In genomic region chr6:7151381-7151780, GRCh38 we compare ENCODE assay signal across 1 cellular context.
TF ChIP-seq lines count a peak whose summit lies in the region.

No MANE protein-coding gene starts in this region.

TF ChIP-seq in HepG2, 621 proteins besides CTCF, POLR2A, EP300 and RAD21 (continued from another document):
- peak; percentile 37; the same call in 1 of the 2 replicates for TF ChIP-seq HOXA3 (CRISPR knock-in tag; IDR thresholded peaks at IDR 0.05)
- peak; percentile 37; the same call in 1 of the 2 replicates for TF ChIP-seq GATAD1 (CRISPR knock-in tag; IDR thresholded peaks at IDR 0.05)
- TF ChIP-seq HINFP (CRISPR knock-in tag; IDR thresholded peaks at IDR 0.05; ENCODE audit: low read depth) = peak; percentile 95
- TF ChIP-seq TAF1 (CRISPR knock-in tag; IDR thresholded peaks at IDR 0.05) = peak; percentile 14; the same call in 1 of the 2 replicates
- TF ChIP-seq RARA (CRISPR knock-in tag; IDR thresholded peaks at IDR 0.05) = peak; percentile 57
- TF ChIP-seq NR2F1 (CRISPR knock-in tag; IDR thresholded peaks at IDR 0.05) = peak in 1 of 2 experiments; percentile 33; a peak in 1 of 4 replicates
- no peak for TF ChIP-seq ZBTB43 (CRISPR knock-in tag; conservative IDR thresholded peaks at IDR 0.05)
- TF ChIP-seq MED1 (CRISPR knock-in tag; IDR thresholded peaks at IDR 0.05) = 0 out of 2 replicates have a peak, but pooled peaks have one; percentile 16
- no peak for TF ChIP-seq FOXO1 (CRISPR knock-in tag; IDR thresholded peaks at IDR 0.05)
- 0 out of 2 replicates have a peak, but pooled peaks have one; percentile 37 for TF ChIP-seq ZBTB26 (CRISPR knock-in tag; IDR thresholded peaks at IDR 0.05; ENCODE audit: borderline replicate concordance)
- peak; percentile 33; the same call in 1 of the 2 replicates for TF ChIP-seq NCOA1 (CRISPR knock-in tag; IDR thresholded peaks at IDR 0.05)
- TF ChIP-seq ZNF687 (CRISPR knock-in tag; IDR thresholded peaks at IDR 0.05) = peak; percentile 41
- no peak for TF ChIP-seq JUNB (CRISPR knock-in tag; IDR thresholded peaks at IDR 0.05; ENCODE audit: borderline replicate concordance)
- no peak for TF ChIP-seq SPEN (CRISPR knock-in tag; IDR thresholded peaks at IDR 0.05; ENCODE audit: low read depth)
- peak; percentile 61; the same call in 1 of the 2 replicates for TF ChIP-seq GFI1 (CRISPR knock-in tag; IDR thresholded peaks at IDR 0.05; ENCODE audit: borderline replicate concordance)
- no peak for TF ChIP-seq HOXA7 (CRISPR knock-in tag; IDR thresholded peaks at IDR 0.05)
- peak; percentile 48; the same call in 1 of the 2 replicates for TF ChIP-seq ZNF430 (CRISPR knock-in tag; IDR thresholded peaks at IDR 0.05)
- peak; percentile 53; the same call in 1 of the 2 replicates for TF ChIP-seq FOXC1 (CRISPR knock-in tag; IDR thresholded peaks at IDR 0.05; ENCODE audit: borderline replicate concordance)
- TF ChIP-seq ETV5 (CRISPR knock-in tag; IDR thresholded peaks at IDR 0.05; ENCODE audit: borderline replicate concordance) = 0 out of 2 replicates have a peak, but pooled peaks have one; percentile 18
- TF ChIP-seq ZNF333 (CRISPR knock-in tag; IDR thresholded peaks at IDR 0.05; ENCODE audit: borderline replicate concordance) = no peak
- peak; percentile 20; the same call in 1 of the 2 replicates for TF ChIP-seq BCL6 (CRISPR knock-in tag; IDR thresholded peaks at IDR 0.05)
- no peak for TF ChIP-seq ZNF543 (CRISPR knock-in tag; IDR thresholded peaks at IDR 0.05)
- no peak for TF ChIP-seq ZNF230 (CRISPR knock-in tag; IDR thresholded peaks at IDR 0.05)
- peak; percentile 67; the same call in 1 of the 2 replicates for TF ChIP-seq ZMYM3 (CRISPR knock-in tag; IDR thresholded peaks at IDR 0.05)
- no peak for TF ChIP-seq ZNF205 (CRISPR knock-in tag; IDR thresholded peaks at IDR 0.05)
- TF ChIP-seq NFYB (CRISPR knock-in tag; IDR thresholded peaks at IDR 0.05) = 0 out of 2 replicates have a peak, but pooled peaks have one; percentile 23
- TF ChIP-seq JDP2 (CRISPR knock-in tag; IDR thresholded peaks at IDR 0.05; ENCODE audit: borderline replicate concordance) = no peak
- TF ChIP-seq RXRA (CRISPR knock-in tag; IDR thresholded peaks at IDR 0.05) = peak; percentile 52; the same call in 1 of the 2 replicates
- peak; percentile 34 for TF ChIP-seq TEAD3 (CRISPR knock-in tag; optimal IDR thresholded peaks at IDR 0.05; ENCODE audit: borderline replicate concordance)
- TF ChIP-seq ZNF34 (CRISPR knock-in tag; IDR thresholded peaks at IDR 0.05; ENCODE audit: borderline replicate concordance) = no peak
- TF ChIP-seq FOXM1 (CRISPR knock-in tag; IDR thresholded peaks at IDR 0.05) = no peak
- no peak for TF ChIP-seq ZNF530 (CRISPR knock-in tag; IDR thresholded peaks at IDR 0.05; ENCODE audit: low read depth)
- TF ChIP-seq HIC2 (CRISPR knock-in tag; IDR thresholded peaks at IDR 0.05; ENCODE audit: low read depth) = 0 out of 2 replicates have a peak, but pooled peaks have one; percentile 39
- 0 out of 2 replicates have a peak, but pooled peaks have one; percentile 12 for TF ChIP-seq ARID5B (CRISPR knock-in tag; IDR thresholded peaks at IDR 0.05)
- TF ChIP-seq MAZ (IDR thresholded peaks at IDR 0.05; ENCODE audit: borderline replicate concordance, low read depth, low read length) = no peak
- 0 out of 2 replicates have a peak, but pooled peaks have one; percentile 18 for TF ChIP-seq MAZ (CRISPR knock-in tag; IDR thresholded peaks at IDR 0.05; ENCODE audit: low read depth)
- TF ChIP-seq ZFP91 (CRISPR knock-in tag; IDR thresholded peaks at IDR 0.05; ENCODE audit: borderline replicate concordance) = peak; percentile 47; the same call in 1 of the 2 replicates
- TF ChIP-seq ZNF138 (CRISPR knock-in tag; IDR thresholded peaks at IDR 0.05; ENCODE audit: low read depth) = 0 out of 2 replicates have a peak, but pooled peaks have one; percentile 46
- peak; percentile 65 for TF ChIP-seq HNF4A (CRISPR knock-in tag; IDR thresholded peaks at IDR 0.05)
- TF ChIP-seq ZNF331 (CRISPR knock-in tag; IDR thresholded peaks at IDR 0.05) = peak; percentile 67; the same call in 1 of the 2 replicates
- TF ChIP-seq ARID4A (CRISPR knock-in tag; IDR thresholded peaks at IDR 0.05; ENCODE audit: borderline replicate concordance) = peak; percentile 39; the same call in 1 of the 2 replicates
